Comparison of ENCODE assay signal across 6 cellular contexts in genomic region chr20:58981564-58982364, GRCh38. TPM values are rescaled to one million over a fixed set of nuclear protein-coding genes. Genes with fewer than 3 reads are reported as not detected.
A peak's percentile ranks its signal among the peaks of the same experiment; 100 is the strongest.
DNase-seq lines count a peak whose midpoint lies in the region; ATAC-seq and TF ChIP-seq lines count a peak whose summit lies in the region.

No MANE protein-coding gene starts in this region.

- peak; percentile 1 for ATAC-seq in GM18505 (IDR thresholded peaks at IDR 0.05; ENCODE audit: unreplicated experiment)

- H3K4me3 Mint-ChIP-seq in chondrocyte (ENCODE audit: unreplicated experiment): peak overlapping the region; percentile 85
- peak overlapping the region; percentile 86 for H3K4me3 Mint-ChIP-seq in osteocyte (ENCODE audit: unreplicated experiment)

- TF ChIP-seq CTCF in chondrocyte (IDR thresholded peaks at IDR 0.05) (no peak), osteocyte (IDR thresholded peaks at IDR 0.05) (no peak)

- H3K9me3 Mint-ChIP-seq in chondrocyte (ENCODE audit: low read depth) (peaks cover under 1% of the 10 kb centered on the region), osteocyte (ENCODE audit: unreplicated experiment) (peaks cover 2% of the 10 kb centered on the region)

- peak overlapping the region; percentile 77 for H3K27ac Mint-ChIP-seq in chondrocyte (ENCODE audit: unreplicated experiment)
- peak overlapping the region; percentile 74 for H3K27ac Mint-ChIP-seq in osteocyte (ENCODE audit: unreplicated experiment)

- H3K36me3 Mint-ChIP-seq in chondrocyte (ENCODE audit: low read depth) (no peaks in the 10 kb centered on the region), osteocyte (ENCODE audit: unreplicated experiment) (peaks cover 6% of the 10 kb centered on the region)

- H3K4me1 Mint-ChIP-seq in chondrocyte (ENCODE audit: low read depth) (peaks cover 21% of the 10 kb centered on the region), osteocyte (ENCODE audit: unreplicated experiment) (peaks cover 24% of the 10 kb centered on the region)

- in situ Hi-C loops in KBM-7 (cut with MboI; ENCODE audit: low pct_unique_long_range_greater_than_20kb, low sequenced_read_pairs): no loop called here

- peak; percentile 44 for DNase-seq in KBM-7
- no peak for DNase-seq in chondrocyte (ENCODE audit: low spot score)
- DNase-seq in osteocyte (ENCODE audit: extremely low spot score, unreplicated experiment): no peak
- DNase-seq in NCI-H187 treated with DMSO at 0.1 percent for 48 hours (lab: John Stamatoyannopoulos, UW): no peak
- DNase-seq in iPS-NIHi11 (ENCODE audit: low spot score): no peak

- TF ChIP-seq POLR2A in GM18505 (IDR thresholded peaks at IDR 0.05; ENCODE audit: borderline replicate concordance, extremely low read depth, insufficient read depth, insufficient read length): no peak

- H3K27me3 Mint-ChIP-seq in chondrocyte (ENCODE audit: low read depth) (no peaks in the 10 kb centered on the region), osteocyte (ENCODE audit: unreplicated experiment) (no peaks in the 10 kb centered on the region)

RNA-seq across cellular contexts. Expression of gene NELFCD, which starts 0.7 kb away (rescaled TPM):
- 37.6 to 53.1 TPM (median 37.6 TPM) in 3 replicates for total RNA-seq in chondrocyte
- total RNA-seq in osteocyte: 60.9 and 64.5 TPM in 2 replicates

RNA-seq across cellular contexts. Expression of gene CTSZ, which starts 25.3 kb away (rescaled TPM):
- total RNA-seq in chondrocyte (19.5 to 101 TPM (median 99.4 TPM) in 3 replicates), osteocyte (17.2 and 17.5 TPM in 2 replicates)

RNA-seq across cellular contexts. Expression of gene TUBB1, which starts 37.5 kb away (rescaled TPM):
- total RNA-seq in chondrocyte (0.15 TPM in 1 of 3 replicates, not detected in the others), osteocyte (not detected in 2 replicates)

RNA-seq across cellular contexts. Expression of gene ATP5F1E, which starts 50.4 kb away (rescaled TPM):
- total RNA-seq in chondrocyte: 67.5 to 76.2 TPM (median 67.7 TPM) in 3 replicates
- total RNA-seq in osteocyte: 66.7 and 68.2 TPM in 2 replicates
